11 cellular contexts compared by ENCODE assay signal in the genomic region with DNA sequence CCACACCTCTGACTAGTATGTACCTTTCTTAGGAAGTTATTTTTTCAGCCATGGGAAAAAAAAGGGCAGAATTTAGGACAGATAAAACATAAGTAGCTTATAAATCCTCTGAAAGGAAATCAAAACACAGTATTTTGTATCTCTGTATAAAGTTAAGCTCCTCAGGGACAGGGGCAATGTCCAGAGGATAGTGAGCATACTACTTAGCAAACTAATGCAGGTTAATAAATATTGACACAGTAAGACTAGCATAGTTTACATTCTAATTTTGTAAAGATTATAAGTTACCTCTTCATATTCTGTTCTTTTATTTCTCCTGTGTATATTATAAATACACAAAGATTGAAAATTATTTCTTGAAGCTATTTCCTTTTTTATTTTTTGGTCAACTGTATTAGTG. TPM values are rescaled to one million over a fixed set of nuclear protein-coding genes. Genes with fewer than 3 reads are reported as not detected.
DNase-seq lines count a peak whose midpoint lies in the region; ATAC-seq and TF ChIP-seq lines count a peak whose summit lies in the region.
"Had no signal": no experiment of that assay in that cellular context is flagged by ENCODE, and none has a peak within 500 bp of the region (broad histone marks: within the 10 kb centered on the region; RNA-seq: fewer than 3 reads in every experiment).

No MANE protein-coding gene starts in this region.

- H3K4me3 Mint-ChIP-seq in activated CD4-positive, alpha-beta memory T cell treated with anti-CD3 and anti-CD28 coated beads for 36 hours: peak overlapping the region; percentile 16
- H3K4me3 Mint-ChIP-seq in activated CD4-positive, alpha-beta memory T cell treated with anti-CD3 and anti-CD28 coated beads, Interleukin-2, amount 10 ng/mL, durations not matched to agents 7 days and 5 days: no peak overlapping the region
- H3K4me3 Mint-ChIP-seq in activated CD8-positive, alpha-beta T cell treated with anti-CD3 and anti-CD28 coated beads, Interleukin-2, amount 10 ng/mL, durations not matched to agents 7 days and 5 days: peak overlapping the region; percentile 92
- peak overlapping the region; percentile 89 to 90 for H3K4me3 Mint-ChIP-seq in stimulated activated naive CD8-positive, alpha-beta T cell treated with anti-CD3 and anti-CD28 coated beads, Interleukin-15, amount 100 ng/mL, for 72 hours

- H3K4me3 ChIP-seq in iPS-15b (ENCODE audit: low read depth, low read length): peak overlapping the region; percentile 89

- no peaks in the 10 kb centered on the region for H3K9me3 Mint-ChIP-seq in activated CD4-positive, alpha-beta memory T cell treated with anti-CD3 and anti-CD28 coated beads for 36 hours
- H3K9me3 Mint-ChIP-seq in activated CD4-positive, alpha-beta memory T cell treated with anti-CD3 and anti-CD28 coated beads, Interleukin-2, amount 10 ng/mL, durations not matched to agents 7 days and 5 days: no peaks in the 10 kb centered on the region
- no peaks in the 10 kb centered on the region for H3K9me3 Mint-ChIP-seq in activated CD8-positive, alpha-beta T cell treated with anti-CD3 and anti-CD28 coated beads, Interleukin-2, amount 10 ng/mL, durations not matched to agents 7 days and 5 days (ENCODE audit: insufficient read depth)
- H3K9me3 Mint-ChIP-seq in stimulated activated naive CD8-positive, alpha-beta T cell treated with anti-CD3 and anti-CD28 coated beads, Interleukin-15, amount 100 ng/mL, for 72 hours: no peaks in the 10 kb centered on the region

- TF ChIP-seq CTCF in GM20000 (IDR thresholded peaks at IDR 0.05; ENCODE audit: extremely low read depth, missing control alignments): no peak

- no peak for DNase-seq in activated CD4-positive, alpha-beta memory T cell treated with anti-CD3 and anti-CD28 coated beads for 36 hours
- DNase-seq in activated CD4-positive, alpha-beta memory T cell treated with anti-CD3 and anti-CD28 coated beads, Interleukin-2, amount 10 ng/mL, durations not matched to agents 7 days and 5 days: no peak
- no peak for DNase-seq in activated CD8-positive, alpha-beta T cell treated with anti-CD3 and anti-CD28 coated beads, Interleukin-2, amount 10 ng/mL, durations not matched to agents 7 days and 5 days
- no peak for DNase-seq in stimulated activated naive CD8-positive, alpha-beta T cell treated with anti-CD3 and anti-CD28 coated beads, Interleukin-15, amount 100 ng/mL, for 72 hours
- no peak for DNase-seq in HuH-7.5 (ENCODE audit: low spot score)
- no peak for DNase-seq in GM20000 (ENCODE audit: low spot score)
- DNase-seq in amniotic stem cell (lab: John Stamatoyannopoulos, UW): no peak
- DNase-seq: C1 segment of cervical spinal cord; nucleus accumbens; stimulated activated naive CD4-positive, alpha-beta T cell had no signal

- POLR2A ChIA-PET in activated CD4-positive, alpha-beta memory T cell treated with anti-CD3 and anti-CD28 coated beads for 36 hours (lab: Charles Lee): interaction anchor here (0.6 to 1.5 kb wide), 2 partner anchors 42 to 93 kb away, joined by 3 to 4 read pairs; no protein-coding TSS in a partner anchor
- POLR2A ChIA-PET in activated CD4-positive, alpha-beta memory T cell treated with anti-CD3 and anti-CD28 coated beads, Interleukin-2, amount 10 ng/mL, durations not matched to agents 7 days and 5 days (lab: Charles Lee): interaction anchor here (1.2 kb wide), 1 partner anchor 481 kb away, joined by 3 read pairs; no protein-coding TSS in a partner anchor
- POLR2A ChIA-PET in activated CD8-positive, alpha-beta T cell treated with anti-CD3 and anti-CD28 coated beads, Interleukin-2, amount 10 ng/mL, durations not matched to agents 7 days and 5 days (lab: Charles Lee): no interaction called here

- H3K27ac Mint-ChIP-seq in activated CD4-positive, alpha-beta memory T cell treated with anti-CD3 and anti-CD28 coated beads for 36 hours: no peak overlapping the region
- H3K27ac Mint-ChIP-seq in activated CD4-positive, alpha-beta memory T cell treated with anti-CD3 and anti-CD28 coated beads, Interleukin-2, amount 10 ng/mL, durations not matched to agents 7 days and 5 days: no peak overlapping the region
- no peak overlapping the region for H3K27ac Mint-ChIP-seq in activated CD8-positive, alpha-beta T cell treated with anti-CD3 and anti-CD28 coated beads, Interleukin-2, amount 10 ng/mL, durations not matched to agents 7 days and 5 days
- no peak overlapping the region for H3K27ac Mint-ChIP-seq in stimulated activated naive CD8-positive, alpha-beta T cell treated with anti-CD3 and anti-CD28 coated beads, Interleukin-15, amount 100 ng/mL, for 72 hours

- H3K4me1 Mint-ChIP-seq in activated CD4-positive, alpha-beta memory T cell treated with anti-CD3 and anti-CD28 coated beads for 36 hours (ENCODE audit: low read depth): peaks cover 39% of the 10 kb centered on the region
- peaks cover 38% of the 10 kb centered on the region for H3K4me1 Mint-ChIP-seq in activated CD4-positive, alpha-beta memory T cell treated with anti-CD3 and anti-CD28 coated beads, Interleukin-2, amount 10 ng/mL, durations not matched to agents 7 days and 5 days
- peaks cover 30% of the 10 kb centered on the region for H3K4me1 Mint-ChIP-seq in activated CD8-positive, alpha-beta T cell treated with anti-CD3 and anti-CD28 coated beads, Interleukin-2, amount 10 ng/mL, durations not matched to agents 7 days and 5 days (ENCODE audit: low read depth)
- peaks cover 44% of the 10 kb centered on the region for H3K4me1 Mint-ChIP-seq in stimulated activated naive CD8-positive, alpha-beta T cell treated with anti-CD3 and anti-CD28 coated beads, Interleukin-15, amount 100 ng/mL, for 72 hours

- no peaks in the 10 kb centered on the region for H3K9me3 ChIP-seq in iPS-15b (ENCODE audit: control insufficient read depth, insufficient read depth, low read length)

- ATAC-seq in activated CD8-positive, alpha-beta T cell treated with anti-CD3 and anti-CD28 coated beads, Interleukin-2, amount 10 ng/mL, durations not matched to agents 7 days and 5 days: no peak
- ATAC-seq in stimulated activated naive CD8-positive, alpha-beta T cell treated with anti-CD3 and anti-CD28 coated beads, Interleukin-15, amount 100 ng/mL, for 72 hours: no peak

- no peaks in the 10 kb centered on the region for H3K36me3 ChIP-seq in iPS-15b (ENCODE audit: control insufficient read depth, insufficient read depth, low read length)

- intact Hi-C loops in activated CD4-positive, alpha-beta memory T cell treated with anti-CD3 and anti-CD28 coated beads for 36 hours (cut with micrococcal nuclease): loop anchor here (5.0 kb wide), 6 partner anchors 59 to 664 kb away; a partner anchor contains a TSS

- no peaks in the 10 kb centered on the region for H3K27me3 ChIP-seq in iPS-15b (ENCODE audit: control insufficient read depth, insufficient read depth, low read length)

- H3K9ac ChIP-seq in iPS-15b (ENCODE audit: low read depth, low read length): no peak overlapping the region

- CTCF ChIA-PET in activated CD4-positive, alpha-beta memory T cell treated with anti-CD3 and anti-CD28 coated beads for 36 hours (lab: Charles Lee): interaction anchor here (1.2 kb wide), 1 partner anchor 20 kb away, joined by 3 read pairs; no protein-coding TSS in a partner anchor
- CTCF ChIA-PET in activated CD4-positive, alpha-beta memory T cell treated with anti-CD3 and anti-CD28 coated beads, Interleukin-2, amount 10 ng/mL, durations not matched to agents 7 days and 5 days (lab: Charles Lee): interaction anchor here (0.6 kb wide), 1 partner anchor 497 kb away, joined by 3 read pairs; no protein-coding TSS in a partner anchor
- CTCF ChIA-PET in activated CD8-positive, alpha-beta T cell treated with anti-CD3 and anti-CD28 coated beads, Interleukin-2, amount 10 ng/mL, durations not matched to agents 7 days and 5 days (lab: Charles Lee): interaction anchor here (1.0 kb wide), 1 partner anchor 13 kb away, joined by 4 read pairs; no protein-coding TSS in a partner anchor

- no peaks in the 10 kb centered on the region for H3K27me3 Mint-ChIP-seq in activated CD4-positive, alpha-beta memory T cell treated with anti-CD3 and anti-CD28 coated beads for 36 hours
- no peaks in the 10 kb centered on the region for H3K27me3 Mint-ChIP-seq in activated CD4-positive, alpha-beta memory T cell treated with anti-CD3 and anti-CD28 coated beads, Interleukin-2, amount 10 ng/mL, durations not matched to agents 7 days and 5 days
- no peaks in the 10 kb centered on the region for H3K27me3 Mint-ChIP-seq in activated CD8-positive, alpha-beta T cell treated with anti-CD3 and anti-CD28 coated beads, Interleukin-2, amount 10 ng/mL, durations not matched to agents 7 days and 5 days (ENCODE audit: low read depth)
- H3K27me3 Mint-ChIP-seq in stimulated activated naive CD8-positive, alpha-beta T cell treated with anti-CD3 and anti-CD28 coated beads, Interleukin-15, amount 100 ng/mL, for 72 hours: no peaks in the 10 kb centered on the region

- peaks cover 7% of the 10 kb centered on the region for H3K36me3 Mint-ChIP-seq in activated CD4-positive, alpha-beta memory T cell treated with anti-CD3 and anti-CD28 coated beads for 36 hours
- peaks cover 19% of the 10 kb centered on the region for H3K36me3 Mint-ChIP-seq in activated CD4-positive, alpha-beta memory T cell treated with anti-CD3 and anti-CD28 coated beads, Interleukin-2, amount 10 ng/mL, durations not matched to agents 7 days and 5 days (ENCODE audit: low read depth)
- peaks cover 33% of the 10 kb centered on the region for H3K36me3 Mint-ChIP-seq in activated CD8-positive, alpha-beta T cell treated with anti-CD3 and anti-CD28 coated beads, Interleukin-2, amount 10 ng/mL, durations not matched to agents 7 days and 5 days (ENCODE audit: low read depth)

- no peaks in the 10 kb centered on the region for H3K4me1 ChIP-seq in iPS-15b (ENCODE audit: control insufficient read depth, insufficient read depth, low read length)

RNA-seq across cellular contexts. Expression of a gene that starts 2.1 kb away (rescaled TPM):
- total RNA-seq in activated CD4-positive, alpha-beta memory T cell treated with anti-CD3 and anti-CD28 coated beads for 36 hours: 100 to 1,000 TPM in 1 of 2 experiments, 10 to 100 TPM in 1; 89.0 to 102 TPM
- total RNA-seq in activated CD4-positive, alpha-beta memory T cell treated with anti-CD3 and anti-CD28 coated beads, Interleukin-2, amount 10 ng/mL, durations not matched to agents 7 days and 5 days: 10 to 100 TPM; 74.9 to 82.2 TPM
- 10 to 100 TPM; 87.7 to 92.2 TPM for total RNA-seq in activated CD8-positive, alpha-beta T cell treated with anti-CD3 and anti-CD28 coated beads, Interleukin-2, amount 10 ng/mL, durations not matched to agents 7 days and 5 days
